Comparison of ENCODE assay signal across 10 cellular contexts in the genomic region with DNA sequence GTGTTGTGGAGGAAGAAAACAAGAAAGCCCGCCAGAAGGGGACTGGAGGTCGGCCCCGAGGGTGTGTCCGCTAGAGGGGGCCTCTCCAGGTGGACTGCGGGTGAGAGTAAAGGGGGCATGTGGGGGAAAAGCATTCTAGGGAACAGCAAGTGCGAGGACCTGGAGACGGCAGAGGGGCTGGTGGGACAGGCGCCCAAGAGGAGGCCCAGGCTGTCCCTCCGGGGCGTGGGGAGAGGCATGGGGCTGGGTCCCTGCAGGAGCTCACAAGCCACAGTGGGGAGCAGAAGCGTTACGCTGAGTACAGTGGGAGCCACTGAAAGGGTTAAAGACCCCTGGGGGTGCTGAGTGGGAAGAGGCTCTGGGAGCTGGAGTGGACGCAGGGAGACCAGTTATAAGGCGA. TPM values are rescaled to one million over a fixed set of nuclear protein-coding genes. Genes with fewer than 3 reads are reported as not detected.
DNase-seq lines count a peak whose midpoint lies in the region; ATAC-seq and TF ChIP-seq lines count a peak whose summit lies in the region.
"Had no signal": no experiment of that assay in that cellular context is flagged by ENCODE, and none has a peak within 500 bp of the region (broad histone marks: within the 10 kb centered on the region; RNA-seq: fewer than 3 reads in every experiment).

No MANE protein-coding gene starts in this region.

- no peak overlapping the region for H3K9ac ChIP-seq in endodermal cell (ENCODE audit: extremely low read depth, low read length, poor library complexity, severe bottlenecking)

- no peaks in the 10 kb centered on the region for H3K4me1 Mint-ChIP-seq in endodermal cell
- peaks cover 24% of the 10 kb centered on the region for H3K4me1 Mint-ChIP-seq in nephron

- no peak for ATAC-seq in HG03342 (IDR thresholded peaks at IDR 0.05; ENCODE audit: unreplicated experiment)
- ATAC-seq: activated CD8-positive, alpha-beta T cell treated with anti-CD3 and anti-CD28 coated beads, Interleukin-2, amount 10 ng/mL, durations not matched to agents 7 days and 5 days had no signal

- H3K4me1 ChIP-seq in cardiac muscle cell (ENCODE audit: low read depth), result peaks cover 6% of the 10 kb centered on the region
- H3K4me1 ChIP-seq in endodermal cell (ENCODE audit: control insufficient read depth, insufficient read depth, low read length), result no peaks in the 10 kb centered on the region
- H3K4me1 ChIP-seq in vagina, result peaks cover 64% of the 10 kb centered on the region

- H3K36me3 ChIP-seq in cardiac muscle cell (no peaks in the 10 kb centered on the region), endodermal cell (ENCODE audit: control insufficient read depth, insufficient read depth, low read length) (no peaks in the 10 kb centered on the region), vagina (peaks cover 0 to 6% of the 10 kb centered on the region in 2 donors)

- DNase-seq in cardiac muscle cell (ENCODE audit: low read depth in 1 of 2, low spot score in 1 of 2) (no peak), cardiac septum (ENCODE audit: low spot score) (no peak), endodermal cell (peak; percentile 45), vagina (ENCODE audit: extremely low spot score in 2 of 2) (no peak), NCI-H1694 treated with DMSO at 0.1 percent for 48 hours (lab: John Stamatoyannopoulos, UW) (no peak), NCI-H1436 treated with DMSO at 0.1 percent for 48 hours (lab: John Stamatoyannopoulos, UW) (no peak)
- DNase-seq: activated CD8-positive, alpha-beta T cell treated with anti-CD3 and anti-CD28 coated beads, Interleukin-2, amount 10 ng/mL, durations not matched to agents 7 days and 5 days; NCI-H446 had no signal

- peaks cover 6% of the 10 kb centered on the region for H3K36me3 Mint-ChIP-seq in endodermal cell (ENCODE audit: low read depth)
- H3K36me3 Mint-ChIP-seq in nephron (ENCODE audit: low read depth), result peaks cover 5% of the 10 kb centered on the region

- H3K27ac Mint-ChIP-seq in endodermal cell, result no peak overlapping the region
- H3K27ac Mint-ChIP-seq in nephron, result peak overlapping the region; percentile 99 to 100 (median 99)

- H3K9me3 Mint-ChIP-seq in endodermal cell (no peaks in the 10 kb centered on the region), nephron (no peaks in the 10 kb centered on the region)

- TF ChIP-seq CTCF in cardiac muscle cell (IDR thresholded peaks at IDR 0.05; ENCODE audit: low read depth, low read length) (no peak), endodermal cell (conservative IDR thresholded peaks at IDR 0.05) (no peak), nephron (IDR thresholded peaks at IDR 0.05; ENCODE audit: unreplicated experiment in 3 of 3) (no peak), vagina (IDR thresholded peaks at IDR 0.05) (no peak)

- no peak for TF ChIP-seq POLR2A in vagina (IDR thresholded peaks at IDR 0.05)

- intact Hi-C loops in cardiac septum (cut with DNase I), result loop anchor here (2.0 to 10.0 kb wide), 4 partner anchors 33 to 567 kb away; partner anchors contain the start of genes ADAM17, IAH1 and TAF1B
- intact Hi-C loops in vagina (cut with DNase I), result loop anchor here (5.0 kb wide), 1 partner anchor 59 kb away; no protein-coding TSS in a partner anchor

- H3K27me3 Mint-ChIP-seq in endodermal cell (ENCODE audit: insufficient read depth), result peaks cover 27% of the 10 kb centered on the region
- H3K27me3 Mint-ChIP-seq in nephron (ENCODE audit: low read depth), result peaks cover 7% of the 10 kb centered on the region

- H3K4me3 ChIP-seq in cardiac muscle cell (no peak overlapping the region), endodermal cell (ENCODE audit: low read length) (no peak overlapping the region), vagina (peak overlapping the region in 1 of 2 donors; percentile 56)

- peak overlapping the region; percentile 89 for H3K27ac ChIP-seq in cardiac muscle cell
- no peak overlapping the region for H3K27ac ChIP-seq in endodermal cell (ENCODE audit: low read depth, low read length)
- H3K27ac ChIP-seq in vagina, result peak overlapping the region; percentile 97

- no peaks in the 10 kb centered on the region for H3K27me3 ChIP-seq in cardiac muscle cell
- H3K27me3 ChIP-seq in endodermal cell (ENCODE audit: control insufficient read depth, insufficient read depth, low read length, poor library complexity, severe bottlenecking), result no peaks in the 10 kb centered on the region
- no peaks in the 10 kb centered on the region for H3K27me3 ChIP-seq in vagina

- WGBS in endodermal cell (ENCODE audit: insufficient coverage in 1 of 2, insufficient read length in 1 of 2), 2 experiments, result 92% methylated on average over 9 to 14 of the region's 14 CpGs

- H3K9me3 ChIP-seq in cardiac muscle cell (ENCODE audit: low read depth) (no peaks in the 10 kb centered on the region), endodermal cell (ENCODE audit: control insufficient read depth, low read length) (no peaks in the 10 kb centered on the region), vagina (no peaks in the 10 kb centered on the region)

- H3K4me3 Mint-ChIP-seq in endodermal cell (peak overlapping the region; percentile 69), nephron (peak overlapping the region; percentile 89 to 96 (median 94))

RNA-seq across cellular contexts. Expression of gene KLF11, which starts 1.6 kb away (rescaled TPM):
- total RNA-seq in cardiac muscle cell (11.0 and 11.9 TPM in 2 replicates), cardiac septum (22.3 TPM), endodermal cell (10 to 100 TPM in 1 of 2 donors, 1 to 10 TPM in 1; 9.3 to 13.1 TPM), vagina (30.4 TPM)
- polyA plus RNA-seq in cardiac muscle cell, result 13.0 and 14.4 TPM in 2 replicates
- 11.6 TPM for polyA plus RNA-seq in endodermal cell (2013, experiment 1 of 2)
- polyA plus RNA-seq in endodermal cell (2013, experiment 2 of 2), result 11.6 TPM

RNA-seq across cellular contexts. Expression of gene CYS1, which starts 38.5 kb away (rescaled TPM):
- 0.89 and 0.92 TPM in 2 replicates for total RNA-seq in cardiac muscle cell
- 0.10 and 1.1 TPM in 2 replicates for polyA plus RNA-seq in cardiac muscle cell
- total RNA-seq in cardiac septum, result 3.8 TPM
- total RNA-seq in endodermal cell, result under 1 TPM; 0.29 to 0.44 TPM
- polyA plus RNA-seq in endodermal cell (2013, experiment 1 of 2), result 0.14 TPM
- polyA plus RNA-seq in endodermal cell (2013, experiment 2 of 2), result 0.50 TPM
- 13.5 TPM for total RNA-seq in vagina
